In the genomic region with DNA sequence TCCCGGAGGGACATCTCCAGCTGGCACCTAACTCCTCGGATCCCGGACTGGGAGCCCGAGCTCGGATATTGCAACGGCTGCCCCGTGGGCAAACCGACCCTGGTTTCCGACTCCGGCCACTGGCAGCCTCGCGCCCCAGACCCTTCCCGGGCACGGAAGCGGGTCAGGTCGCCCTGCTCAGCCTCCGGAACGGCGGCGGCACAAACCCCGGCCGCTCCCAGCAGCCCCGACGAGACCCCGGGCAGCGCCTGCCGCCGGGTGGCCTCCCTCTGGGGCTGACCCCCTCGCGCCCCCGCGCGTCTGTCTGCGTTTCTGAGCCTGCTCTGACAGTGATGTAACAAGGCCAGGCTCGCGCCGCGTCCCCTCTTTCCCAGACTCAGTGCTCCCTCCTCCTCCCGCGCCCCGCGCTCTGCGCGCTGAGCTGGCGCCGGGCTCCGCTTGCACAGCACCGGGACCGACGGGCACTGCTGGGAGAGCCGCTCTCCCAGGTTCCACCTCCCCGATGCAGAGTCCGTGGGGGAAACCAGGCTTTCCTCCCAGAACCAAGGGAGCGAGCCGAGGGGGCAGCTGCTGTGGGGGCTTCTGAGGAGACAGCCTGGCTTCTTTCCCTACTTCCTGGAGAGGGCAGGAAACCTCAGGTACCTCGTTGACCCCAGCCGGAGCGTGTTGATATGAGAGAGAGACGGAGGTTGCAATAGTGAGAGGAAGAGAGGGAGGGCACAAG, we compare ENCODE assay signal across 10 cellular contexts. TPM values are rescaled to one million over a fixed set of nuclear protein-coding genes. Genes with fewer than 3 reads are reported as not detected.
DNase-seq lines count a peak whose midpoint lies in the region; ATAC-seq and TF ChIP-seq lines count a peak whose summit lies in the region.
"Had no signal": no experiment of that assay in that cellular context is flagged by ENCODE, and none has a peak within 500 bp of the region (broad histone marks: within the 10 kb centered on the region; RNA-seq: fewer than 3 reads in every experiment).

A gene with protein sequence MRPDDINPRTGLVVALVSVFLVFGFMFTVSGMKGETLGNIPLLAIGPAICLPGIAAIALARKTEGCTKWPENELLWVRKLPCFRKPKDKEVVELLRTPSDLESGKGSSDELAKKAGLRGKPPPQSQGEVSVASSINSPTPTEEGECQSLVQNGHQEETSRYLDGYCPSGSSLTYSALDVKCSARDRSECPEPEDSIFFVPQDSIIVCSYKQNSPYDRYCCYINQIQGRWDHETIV (plus strand): TSS at position 373 of the 724 bp plus-strand sequence. CDS start 644 bp downstream, outside the sequence.

- H4K5ac ChIP-seq in H9 (ENCODE audit: insufficient read length, low read depth, low read length), result no peak within 1 kb of the TSS

- peak within 1 kb of the TSS in 1 of 3 experiments; percentile 4; a peak in 1 of 7 replicates for H3K27ac Mint-ChIP-seq in H9
- no peak within 1 kb of the TSS for H3K27ac Mint-ChIP-seq in activated T-helper 17 cell treated with anti-CD3 and anti-CD28 coated beads, Interleukin-2, amount 50 U/mL, for 72 hours
- H3K27ac Mint-ChIP-seq: IgD-negative memory B cell had no signal

- H3K14ac ChIP-seq in H9 (ENCODE audit: insufficient read depth, low read length), result no peak within 1 kb of the TSS
- no peak within 1 kb of the TSS for H3K14ac ChIP-seq in trophoblast cell (ENCODE audit: low read length)

- H3K27ac ChIP-seq in H9 (ENCODE audit: insufficient read length, low read depth, low read length), result no peak within 1 kb of the TSS
- H3K27ac ChIP-seq in foreskin keratinocyte, result no peak within 1 kb of the TSS
- H3K27ac ChIP-seq in trophoblast cell (ENCODE audit: low read depth, low read length), result no peak within 1 kb of the TSS

- no peak within 1 kb of the TSS for H3T11ph ChIP-seq in H9 (ENCODE audit: low read length)

- H3K79me2 ChIP-seq in H9 (ENCODE audit: insufficient read depth, low read length) (no peaks in the 10 kb centered on the region), trophoblast cell (ENCODE audit: control insufficient read depth, insufficient read depth, low read length, poor library complexity) (no peaks in the 10 kb centered on the region)

- no peaks in the 10 kb centered on the region for H4K20me1 ChIP-seq in H9 (ENCODE audit: control insufficient read depth, insufficient read depth, insufficient read length)

- no peaks in the 10 kb centered on the region; a peak in 1 of 7 replicates for H3K36me3 Mint-ChIP-seq in H9 (ENCODE audit: insufficient read depth in 1 of 3, low read depth in 3 of 3)
- no peaks in the 10 kb centered on the region for H3K36me3 Mint-ChIP-seq in activated T-helper 17 cell treated with anti-CD3 and anti-CD28 coated beads, Interleukin-2, amount 50 U/mL, for 72 hours (ENCODE audit: low read depth)

- H4K8ac ChIP-seq in H9 (replicated peaks; ENCODE audit: insufficient read length, low read depth, low read length), result no peak within 1 kb of the TSS
- H4K8ac ChIP-seq in trophoblast cell (ENCODE audit: low read depth, low read length), result no peak within 1 kb of the TSS

- DNase-seq in H9 (peak; percentile 78), NCI-H748 (lab: John Stamatoyannopoulos, UW; ENCODE audit: unreplicated experiment) (peak; percentile 62), foreskin keratinocyte (peak in 1 of 2 donors; percentile 15), trophoblast cell (no peak), GM13976 (ENCODE audit: low spot score) (no peak)
- DNase-seq in activated CD8-positive, alpha-beta memory T cell treated with anti-CD3 and anti-CD28 coated beads, Interleukin-2, amount 50 U/mL, for 4 hours, result no peak

- no CpG with 5 or more reads among the region's 59 CpGs for WGBS in H9 (ENCODE audit: extremely low coverage, insufficient read length, low lambda C conversion rate)
- no CpG with 5 or more reads among the region's 59 CpGs for WGBS in trophoblast cell (ENCODE audit: extremely low coverage, insufficient coverage, insufficient read length)

- H3K23me2 ChIP-seq in H9 (ENCODE audit: insufficient read length, low read depth, low read length, poor library complexity, severe bottlenecking), result peaks cover 17% of the 10 kb centered on the region

- H3K9me3 Mint-ChIP-seq in H9, result peaks cover 0 to 3% of the 10 kb centered on the region in 2 experiments; a peak in 1 of 5 replicates
- peaks cover 3% of the 10 kb centered on the region for H3K9me3 Mint-ChIP-seq in activated T-helper 17 cell treated with anti-CD3 and anti-CD28 coated beads, Interleukin-2, amount 50 U/mL, for 72 hours

- no peak within 1 kb of the TSS for H3K18ac ChIP-seq in H9 (ENCODE audit: insufficient read length, low read depth, low read length)
- no peak within 1 kb of the TSS for H3K18ac ChIP-seq in trophoblast cell (ENCODE audit: low read length)

- H2AFZ ChIP-seq in H9 (ENCODE audit: low read length) (no peak within 1 kb of the TSS), trophoblast cell (ENCODE audit: insufficient read depth, low read length, poor library complexity) (peak within 1 kb of the TSS; percentile 68)

- H2BK120ac ChIP-seq in H9 (ENCODE audit: low read depth, low read length, poor library complexity, severe bottlenecking) (no peak within 1 kb of the TSS), trophoblast cell (ENCODE audit: insufficient read depth, low read length, poor library complexity) (no peak within 1 kb of the TSS)

- H3K27me3 ChIP-seq in H9 (ENCODE audit: insufficient read depth, low read length), result peaks cover 16% of the 10 kb centered on the region; the same call in 1 of the 2 replicates
- H3K27me3 ChIP-seq in foreskin keratinocyte, result peaks cover 93% of the 10 kb centered on the region
- H3K27me3 ChIP-seq in trophoblast cell (ENCODE audit: insufficient read depth, low read length), result peaks cover 29% of the 10 kb centered on the region

- H3K9ac ChIP-seq in H9 (ENCODE audit: extremely low read depth, insufficient read length, low read length), result no peak within 1 kb of the TSS
- no peak within 1 kb of the TSS for H3K9ac ChIP-seq in trophoblast cell (ENCODE audit: low read length)

- H2BK12ac ChIP-seq in H9 (ENCODE audit: insufficient read length, low read depth, low read length) (no peak within 1 kb of the TSS), trophoblast cell (ENCODE audit: low read length) (no peak within 1 kb of the TSS)

- H4K91ac ChIP-seq in H9 (ENCODE audit: insufficient read length, low read depth, low read length), result no peak within 1 kb of the TSS
- H4K91ac ChIP-seq in trophoblast cell (ENCODE audit: low read depth, low read length), result no peak within 1 kb of the TSS

- H3K4me2 ChIP-seq in H9 (ENCODE audit: insufficient read depth, insufficient read length, low read length), result peak within 1 kb of the TSS; percentile 64
- peak within 1 kb of the TSS; percentile 74 for H3K4me2 ChIP-seq in trophoblast cell (ENCODE audit: low read length)

- H3K4ac ChIP-seq in H9 (ENCODE audit: low read depth, low read length) (no peak within 1 kb of the TSS), trophoblast cell (ENCODE audit: low read depth, low read length) (no peak within 1 kb of the TSS)

- H3K4me1 ChIP-seq in H9 (ENCODE audit: insufficient read depth, low read length) (no peaks in the 10 kb centered on the region), foreskin keratinocyte (no peaks in the 10 kb centered on the region), trophoblast cell (ENCODE audit: control insufficient read depth in 1 of 2, insufficient read depth in 2 of 2, low read length in 2 of 2) (peaks cover 7% of the 10 kb centered on the region in 2 experiments)

- H2BK20ac ChIP-seq in H9 (ENCODE audit: low read depth, low read length, poor library complexity, severe bottlenecking), result no peak within 1 kb of the TSS

- in situ Hi-C loops in GM13976 (cut with MboI; ENCODE audit: low sequenced_read_pairs, unreplicated experiment), result no loop called here

- H3K9me3 ChIP-seq in H9 (ENCODE audit: control insufficient read depth, low read depth, low read length) (no peaks in the 10 kb centered on the region), trophoblast cell (ENCODE audit: insufficient read depth, low read depth, low read length) (peaks cover 4% of the 10 kb centered on the region)

- H3K27me3 Mint-ChIP-seq in H9 (ENCODE audit: low read depth), result peaks cover 98% of the 10 kb centered on the region
- peaks cover 35% of the 10 kb centered on the region for H3K27me3 Mint-ChIP-seq in activated T-helper 17 cell treated with anti-CD3 and anti-CD28 coated beads, Interleukin-2, amount 50 U/mL, for 72 hours

- ATAC-seq in foreskin keratinocyte, result peak; percentile 63
- no peak for ATAC-seq in GM18873 (IDR thresholded peaks at IDR 0.05; ENCODE audit: low FRiP score, unreplicated experiment)
- ATAC-seq in activated T-helper 17 cell treated with anti-CD3 and anti-CD28 coated beads, Interleukin-2, amount 50 U/mL, for 72 hours (replicated peaks), result no peak

- H2AK5ac ChIP-seq in H9 (ENCODE audit: insufficient read length, low read length) (no peak within 1 kb of the TSS), trophoblast cell (ENCODE audit: low read length) (no peak within 1 kb of the TSS)

- H3K4me3 ChIP-seq in trophoblast cell (ENCODE audit: low read depth, low read length), result peak within 1 kb of the TSS; percentile 55

- peaks cover 6 to 8% of the 10 kb centered on the region in 2 experiments for H3K4me1 Mint-ChIP-seq in H9
- no peaks in the 10 kb centered on the region for H3K4me1 Mint-ChIP-seq in activated T-helper 17 cell treated with anti-CD3 and anti-CD28 coated beads, Interleukin-2, amount 50 U/mL, for 72 hours

- H3K36me3 ChIP-seq in trophoblast cell (ENCODE audit: control insufficient read depth in 1 of 2, insufficient read depth in 2 of 2, low read length in 2 of 2), result no peaks in the 10 kb centered on the region

- H2BK15ac ChIP-seq in H9 (ENCODE audit: low read depth, low read length), result no peak within 1 kb of the TSS

- H4K12ac ChIP-seq in trophoblast cell (ENCODE audit: low read depth, low read length), result peak within 1 kb of the TSS; percentile 40

- no peaks in the 10 kb centered on the region for H3K79me1 ChIP-seq in H9 (ENCODE audit: insufficient read depth, low read depth, low read length, poor library complexity, severe bottlenecking)
- no peaks in the 10 kb centered on the region for H3K79me1 ChIP-seq in trophoblast cell (ENCODE audit: low read length)

- H3K56ac ChIP-seq in H9 (ENCODE audit: insufficient read length, low read depth, low read length), result no peak within 1 kb of the TSS

- TF ChIP-seq CTCF in H9 (conservative IDR thresholded peaks at IDR 0.05) (peak; percentile 32; the same call in 2 of the 3 replicates), foreskin keratinocyte (conservative IDR thresholded peaks at IDR 0.05) (no peak), GM13976 (IDR thresholded peaks at IDR 0.05; ENCODE audit: borderline replicate concordance, control extremely low read depth, extremely low read depth, insufficient read depth, missing control alignments) (no peak)

- H2BK5ac ChIP-seq in H9 (ENCODE audit: insufficient read length, low read length) (no peak within 1 kb of the TSS), trophoblast cell (ENCODE audit: low read depth, low read length, poor library complexity) (no peak within 1 kb of the TSS)

- H3K4me3 Mint-ChIP-seq in H9, result peak within 1 kb of the TSS; percentile 75 to 79
- H3K4me3 Mint-ChIP-seq in activated T-helper 17 cell treated with anti-CD3 and anti-CD28 coated beads, Interleukin-2, amount 50 U/mL, for 72 hours, result no peak within 1 kb of the TSS
- H3K4me3 Mint-ChIP-seq: IgD-negative memory B cell had no signal

- H3K23ac ChIP-seq in H9 (ENCODE audit: insufficient read length, low read depth, low read length), result no peak within 1 kb of the TSS
- peak within 1 kb of the TSS; percentile 56 for H3K23ac ChIP-seq in trophoblast cell (ENCODE audit: low read length)

RNA-seq across cellular contexts. Expression of the gene that starts here (rescaled TPM):
- 0.28 and 0.33 TPM in 2 replicates for total RNA-seq in H9 (2021)
- not detected in 2 replicates for total RNA-seq in foreskin keratinocyte
- not detected in 2 replicates for polyA plus RNA-seq in foreskin keratinocyte
- polyA plus RNA-seq in trophoblast cell (2013), result 0.08 and 0.10 TPM in 2 replicates
- not detected for total RNA-seq in activated T-helper 17 cell treated with anti-CD3 and anti-CD28 coated beads, Interleukin-2, amount 50 U/mL, for 72 hours
- total RNA-seq: myocyte had no signal
- polyA plus RNA-seq: IgD-negative memory B cell had no signal

Comparison
In these comparisons a context has a peak if more than half of its experiments do, and no peak if none do; other contexts are left out.
1. Peak in DNase-seq and H3K4me2 ChIP-seq in H9; RNA of the gene not detected or under 1 TPM.
2. Peak in ATAC-seq in foreskin keratinocyte; RNA of the gene not detected or under 1 TPM.